ENCODE assay signal across 25 cellular contexts in the genomic region with DNA sequence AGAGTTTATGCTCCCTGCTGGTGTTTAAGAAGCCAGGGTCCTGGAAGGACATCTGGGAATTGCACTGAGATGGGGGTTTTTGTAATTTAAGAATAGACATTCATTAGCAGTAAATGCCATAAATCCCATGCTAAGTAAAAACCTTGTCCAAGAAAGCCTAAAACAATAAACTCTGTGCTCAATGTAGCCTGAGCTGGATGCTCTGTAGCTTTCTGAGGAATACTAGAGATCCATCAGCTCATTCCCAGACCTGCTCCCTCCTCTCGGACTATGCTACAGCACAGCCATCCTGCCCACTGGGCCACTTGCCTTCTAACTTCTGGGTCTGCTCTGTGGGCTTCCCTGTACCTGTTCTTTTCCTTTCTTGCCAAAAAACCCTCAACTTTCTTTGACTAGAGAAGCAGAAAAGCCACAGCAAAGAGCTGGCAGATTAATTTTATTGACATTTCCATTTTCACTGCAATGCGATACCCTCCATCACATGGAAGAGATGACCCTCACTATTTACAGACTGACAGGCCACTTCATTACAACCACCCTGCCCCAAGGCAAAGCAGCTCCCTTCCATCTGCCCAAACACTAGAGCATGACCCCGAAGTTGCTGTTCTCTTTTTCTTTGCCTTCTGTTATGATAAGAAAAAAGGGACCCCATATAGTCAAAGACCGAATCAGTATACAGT.
A peak's percentile ranks its signal among the peaks of the same experiment; 100 is the strongest.
DNase-seq lines count a peak whose midpoint lies in the region; ATAC-seq and TF ChIP-seq lines count a peak whose summit lies in the region.
"Had no signal": no experiment of that assay in that cellular context is flagged by ENCODE, and none has a peak within 500 bp of the region (broad histone marks: within the 10 kb centered on the region; RNA-seq: fewer than 3 reads in every experiment).

No MANE protein-coding gene starts in this region.

- peaks cover 58% of the 10 kb centered on the region for H3K4me1 Mint-ChIP-seq in mesothelial cell of epicardium
- H3K4me1 Mint-ChIP-seq: natural killer cell had no signal

- H3K4me3 Mint-ChIP-seq in mesothelial cell of epicardium = peak overlapping the region; percentile 13
- H3K4me3 Mint-ChIP-seq: activated T-cell treated with anti-CD3 and anti-CD28 coated beads, Interleukin-2, amount 50 U/mL, for 24 hours; natural killer cell; T-helper 1 cell treated with Interleukin-12 subunit alpha and Interleukin-12 subunit beta and Interleukin-4 antibody, amounts not matched to agents 30 μg/mL and 1 μg/mL, for 36 hours had no signal

- no peaks in the 10 kb centered on the region for H4K20me1 ChIP-seq in PC-3 (ENCODE audit: low read length)

- ATAC-seq in PC-3 = peak; percentile 20; the same call in 1 of the 2 replicates
- no peak for ATAC-seq in omental fat pad (ENCODE audit: low FRiP score)
- ATAC-seq in GM19395 (IDR thresholded peaks at IDR 0.05; ENCODE audit: unreplicated experiment) = no peak
- ATAC-seq: foreskin keratinocyte, HepG2, natural killer cell had no signal

- BruUV-seq in PC-3 (replicated peaks; lab: Mats Ljungman, UMichigan) = no TSS peak

- H3K79me2 ChIP-seq in PC-3 (ENCODE audit: low read length) = no peaks in the 10 kb centered on the region

- no peaks in the 10 kb centered on the region for H3K27me3 Mint-ChIP-seq in mesothelial cell of epicardium (ENCODE audit: low read depth)

- H3K36me3 Mint-ChIP-seq in mesothelial cell of epicardium = peaks cover 31% of the 10 kb centered on the region
- H3K36me3 Mint-ChIP-seq: natural killer cell had no signal

- POLR2A ChIA-PET in PC-3 (lab: Charles Lee; ENCODE audit: unreplicated experiment) = no interaction called here

- no peaks in the 10 kb centered on the region for H3K9me2 ChIP-seq in PC-3 (replicated peaks; ENCODE audit: low read length)

- CTCF ChIA-PET in PC-3 (lab: Charles Lee) = interaction anchor here (0.7 kb wide), 1 partner anchor 168 kb away, joined by 3 read pairs; no protein-coding TSS in a partner anchor

- no peak overlapping the region for H3K9ac ChIP-seq in PC-3 (ENCODE audit: low read length)

- peak; percentile 15 for DNase-seq in DMS53 treated with DMSO at 0.1 percent for 48 hours (lab: John Stamatoyannopoulos, UW; ENCODE audit: unreplicated experiment)
- DNase-seq in NCI-H146 (lab: John Stamatoyannopoulos, UW) = peak; percentile 83
- DNase-seq in PC-3 = peak; percentile 7
- DNase-seq in mesothelial cell of epicardium (ENCODE audit: low spot score in 2 of 2, unreplicated experiment in 2 of 2) = no peak
- no peak for DNase-seq in omental fat pad (ENCODE audit: low spot score)
- DNase-seq in iPS-NIHi11 (ENCODE audit: low spot score) = no peak
- no peak for DNase-seq in activated naive CD4-positive, alpha-beta T cell (lab: John Stamatoyannopoulos, UW)
- DNase-seq: activated CD8-positive, alpha-beta memory T cell treated with anti-CD3 and anti-CD28 coated beads for 24 hours; activated T-cell treated with anti-CD3 and anti-CD28 coated beads, Interleukin-2, amount 50 U/mL, for 24 hours; brain microvascular endothelial cell; effector memory CD4-positive, alpha-beta T cell; foreskin keratinocyte; hypothalamus; natural killer cell; NCI-H1048; NCI-H2107; NCI-H524 treated with DMSO at 0.1 percent for 48 hours; posterior cingulate gyrus; stimulated activated CD8-positive, alpha-beta memory T cell treated with anti-CD3 and anti-CD28 coated beads, Interleukin-4, amount 100 ng/mL, for 48 hours had no signal

- no peak overlapping the region for H3K27ac ChIP-seq in PC-3 (ENCODE audit: low read length)
- H3K27ac ChIP-seq: brain microvascular endothelial cell, foreskin keratinocyte, HL-60 had no signal

- intact Hi-C loops in PC-3 (cut with micrococcal nuclease) = no loop called here

- no peaks in the 10 kb centered on the region for H3K27me3 ChIP-seq in PC-3 (ENCODE audit: low read length)
- H3K27me3 ChIP-seq: adrenal gland, brain microvascular endothelial cell, foreskin keratinocyte had no signal

- H3K9me3 Mint-ChIP-seq in mesothelial cell of epicardium = no peaks in the 10 kb centered on the region
- H3K9me3 Mint-ChIP-seq: activated T-cell treated with anti-CD3 and anti-CD28 coated beads, Interleukin-2, amount 50 U/mL, for 24 hours; T-helper 1 cell treated with Interleukin-12 subunit alpha and Interleukin-12 subunit beta and Interleukin-4 antibody, amounts not matched to agents 30 μg/mL and 1 μg/mL, for 36 hours had no signal

- no peak overlapping the region for H3K4me3 ChIP-seq in PC-3 (ENCODE audit: low read length)
- H3K4me3 ChIP-seq: adrenal gland, HAP-1 had no signal

- no peaks in the 10 kb centered on the region for H3F3A ChIP-seq in PC-3 (ENCODE audit: low read length, unreplicated experiment)

- H2AFZ ChIP-seq in PC-3 (ENCODE audit: low read length) = no peak overlapping the region

- H3K9me3 ChIP-seq in PC-3 (ENCODE audit: low read length) = no peaks in the 10 kb centered on the region
- H3K9me3 ChIP-seq: adrenal gland, HAP-1 had no signal

- TF ChIP-seq CTCF in PC-3 (conservative IDR thresholded peaks at IDR 0.05; ENCODE audit: low read depth, low read length) (no peak), mesothelial cell of epicardium (IDR thresholded peaks at IDR 0.05; ENCODE audit: unreplicated experiment) (no peak), omental fat pad (IDR thresholded peaks at IDR 0.05) (no peak)

- H3K36me3 ChIP-seq in PC-3 (ENCODE audit: low read depth, low read length) = no peaks in the 10 kb centered on the region
- H3K36me3 ChIP-seq: brain microvascular endothelial cell had no signal

- H3K27ac Mint-ChIP-seq in mesothelial cell of epicardium = peak overlapping the region; percentile 87
- H3K27ac Mint-ChIP-seq: activated T-cell treated with anti-CD3 and anti-CD28 coated beads, Interleukin-2, amount 50 U/mL, for 24 hours; natural killer cell; T-helper 1 cell treated with Interleukin-12 subunit alpha and Interleukin-12 subunit beta and Interleukin-4 antibody, amounts not matched to agents 30 μg/mL and 1 μg/mL, for 36 hours had no signal

- no peak overlapping the region for H3K4me2 ChIP-seq in PC-3 (ENCODE audit: low read length)

- H3K4me1 ChIP-seq in PC-3 (ENCODE audit: insufficient read depth, low read length) = peaks cover 9% of the 10 kb centered on the region; the same call in 1 of the 2 replicates
- H3K4me1 ChIP-seq: foreskin keratinocyte had no signal

Comparison
In these comparisons a context has a peak if more than half of its experiments do, and no peak if none do; other contexts are left out.
1. DNase-seq: peak in DMS53 treated with DMSO at 0.1 percent for 48 hours (single experiment), NCI-H146 (single experiment) and PC-3 (single experiment); none in mesothelial cell of epicardium (0 of 2), omental fat pad (single experiment), iPS-NIHi11 (single experiment) and activated naive CD4-positive, alpha-beta T cell (0 of 4).